1 cellular context compared by ENCODE assay signal in the genomic region with DNA sequence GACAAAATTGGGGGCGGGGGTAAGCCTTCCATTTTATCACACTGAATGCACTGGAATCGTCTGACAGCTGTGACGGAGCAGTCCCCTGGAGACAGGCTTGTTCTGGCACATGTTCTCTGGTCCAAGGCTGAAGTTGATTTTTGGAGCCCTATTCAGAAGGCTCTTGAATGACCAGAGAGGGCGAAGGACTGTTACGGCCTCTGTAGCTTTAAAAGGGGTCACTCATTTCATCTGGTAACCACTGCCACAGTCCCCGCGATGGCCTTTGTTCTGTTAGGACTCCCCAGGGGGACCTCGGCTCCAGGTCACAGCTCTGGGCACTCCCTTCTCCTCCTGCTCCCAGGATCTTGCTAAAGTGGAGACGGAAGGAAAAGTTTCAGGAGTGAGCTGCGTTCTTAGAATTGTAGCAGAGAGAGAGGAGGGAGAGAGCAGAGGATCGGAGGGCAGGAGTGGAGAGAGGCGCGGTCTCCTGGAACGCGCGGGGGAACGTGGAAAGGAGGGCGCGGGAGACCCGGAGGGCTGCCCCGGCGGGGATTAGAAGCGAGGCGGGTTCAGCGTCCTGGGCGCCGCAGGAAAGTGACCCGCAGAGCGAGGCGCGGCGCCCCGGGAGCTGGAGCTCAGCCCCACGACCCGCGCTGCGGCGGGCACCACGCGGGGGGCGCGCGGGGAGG.
TF ChIP-seq lines count a peak whose summit lies in the region.

No MANE protein-coding gene starts in this region.

TF ChIP-seq in WTC11, 78 proteins besides CTCF, POLR2A, EP300 and RAD21 (continued from another document):
- TF ChIP-seq, protein P1, sequence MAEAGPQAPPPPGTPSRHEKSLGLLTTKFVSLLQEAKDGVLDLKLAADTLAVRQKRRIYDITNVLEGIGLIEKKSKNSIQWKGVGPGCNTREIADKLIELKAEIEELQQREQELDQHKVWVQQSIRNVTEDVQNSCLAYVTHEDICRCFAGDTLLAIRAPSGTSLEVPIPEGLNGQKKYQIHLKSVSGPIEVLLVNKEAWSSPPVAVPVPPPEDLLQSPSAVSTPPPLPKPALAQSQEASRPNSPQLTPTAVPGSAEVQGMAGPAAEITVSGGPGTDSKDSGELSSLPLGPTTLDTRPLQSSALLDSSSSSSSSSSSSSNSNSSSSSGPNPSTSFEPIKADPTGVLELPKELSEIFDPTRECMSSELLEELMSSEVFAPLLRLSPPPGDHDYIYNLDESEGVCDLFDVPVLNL (CRISPR knock-in tag; IDR thresholded peaks at IDR 0.05; ENCODE audit: borderline replicate concordance, low read depth): no peak
- TF ChIP-seq CBFB (CRISPR knock-in tag; IDR thresholded peaks at IDR 0.05; ENCODE audit: low read depth) (no peak), ZNF219 (CRISPR knock-in tag; IDR thresholded peaks at IDR 0.05; ENCODE audit: borderline replicate concordance) (no peak), SMAD3 (CRISPR knock-in tag; IDR thresholded peaks at IDR 0.05; ENCODE audit: borderline replicate concordance) (no peak), SOX15 (CRISPR knock-in tag; IDR thresholded peaks at IDR 0.05) (no peak), NR1H2 (CRISPR knock-in tag; IDR thresholded peaks at IDR 0.05) (no peak), ZNF317 (CRISPR knock-in tag; IDR thresholded peaks at IDR 0.05; ENCODE audit: borderline replicate concordance, low read depth) (no peak), ZNF671 (CRISPR knock-in tag; IDR thresholded peaks at IDR 0.05) (no peak), NFYB (CRISPR knock-in tag; conservative IDR thresholded peaks at IDR 0.05; ENCODE audit: low read depth) (no peak)
- TF ChIP-seq, protein P2, sequence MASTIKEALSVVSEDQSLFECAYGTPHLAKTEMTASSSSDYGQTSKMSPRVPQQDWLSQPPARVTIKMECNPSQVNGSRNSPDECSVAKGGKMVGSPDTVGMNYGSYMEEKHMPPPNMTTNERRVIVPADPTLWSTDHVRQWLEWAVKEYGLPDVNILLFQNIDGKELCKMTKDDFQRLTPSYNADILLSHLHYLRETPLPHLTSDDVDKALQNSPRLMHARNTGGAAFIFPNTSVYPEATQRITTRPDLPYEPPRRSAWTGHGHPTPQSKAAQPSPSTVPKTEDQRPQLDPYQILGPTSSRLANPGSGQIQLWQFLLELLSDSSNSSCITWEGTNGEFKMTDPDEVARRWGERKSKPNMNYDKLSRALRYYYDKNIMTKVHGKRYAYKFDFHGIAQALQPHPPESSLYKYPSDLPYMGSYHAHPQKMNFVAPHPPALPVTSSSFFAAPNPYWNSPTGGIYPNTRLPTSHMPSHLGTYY (CRISPR knock-in tag; IDR thresholded peaks at IDR 0.05): no peak
- TF ChIP-seq, protein P3, sequence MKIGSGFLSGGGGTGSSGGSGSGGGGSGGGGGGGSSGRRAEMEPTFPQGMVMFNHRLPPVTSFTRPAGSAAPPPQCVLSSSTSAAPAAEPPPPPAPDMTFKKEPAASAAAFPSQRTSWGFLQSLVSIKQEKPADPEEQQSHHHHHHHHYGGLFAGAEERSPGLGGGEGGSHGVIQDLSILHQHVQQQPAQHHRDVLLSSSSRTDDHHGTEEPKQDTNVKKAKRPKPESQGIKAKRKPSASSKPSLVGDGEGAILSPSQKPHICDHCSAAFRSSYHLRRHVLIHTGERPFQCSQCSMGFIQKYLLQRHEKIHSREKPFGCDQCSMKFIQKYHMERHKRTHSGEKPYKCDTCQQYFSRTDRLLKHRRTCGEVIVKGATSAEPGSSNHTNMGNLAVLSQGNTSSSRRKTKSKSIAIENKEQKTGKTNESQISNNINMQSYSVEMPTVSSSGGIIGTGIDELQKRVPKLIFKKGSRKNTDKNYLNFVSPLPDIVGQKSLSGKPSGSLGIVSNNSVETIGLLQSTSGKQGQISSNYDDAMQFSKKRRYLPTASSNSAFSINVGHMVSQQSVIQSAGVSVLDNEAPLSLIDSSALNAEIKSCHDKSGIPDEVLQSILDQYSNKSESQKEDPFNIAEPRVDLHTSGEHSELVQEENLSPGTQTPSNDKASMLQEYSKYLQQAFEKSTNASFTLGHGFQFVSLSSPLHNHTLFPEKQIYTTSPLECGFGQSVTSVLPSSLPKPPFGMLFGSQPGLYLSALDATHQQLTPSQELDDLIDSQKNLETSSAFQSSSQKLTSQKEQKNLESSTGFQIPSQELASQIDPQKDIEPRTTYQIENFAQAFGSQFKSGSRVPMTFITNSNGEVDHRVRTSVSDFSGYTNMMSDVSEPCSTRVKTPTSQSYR (CRISPR knock-in tag; IDR thresholded peaks at IDR 0.05): no peak
- TF ChIP-seq, protein P4, sequence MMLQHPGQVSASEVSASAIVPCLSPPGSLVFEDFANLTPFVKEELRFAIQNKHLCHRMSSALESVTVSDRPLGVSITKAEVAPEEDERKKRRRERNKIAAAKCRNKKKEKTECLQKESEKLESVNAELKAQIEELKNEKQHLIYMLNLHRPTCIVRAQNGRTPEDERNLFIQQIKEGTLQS (CRISPR knock-in tag; conservative IDR thresholded peaks at IDR 0.05): no peak
